ENCODE assay signal across 19 cellular contexts in the genomic region with DNA sequence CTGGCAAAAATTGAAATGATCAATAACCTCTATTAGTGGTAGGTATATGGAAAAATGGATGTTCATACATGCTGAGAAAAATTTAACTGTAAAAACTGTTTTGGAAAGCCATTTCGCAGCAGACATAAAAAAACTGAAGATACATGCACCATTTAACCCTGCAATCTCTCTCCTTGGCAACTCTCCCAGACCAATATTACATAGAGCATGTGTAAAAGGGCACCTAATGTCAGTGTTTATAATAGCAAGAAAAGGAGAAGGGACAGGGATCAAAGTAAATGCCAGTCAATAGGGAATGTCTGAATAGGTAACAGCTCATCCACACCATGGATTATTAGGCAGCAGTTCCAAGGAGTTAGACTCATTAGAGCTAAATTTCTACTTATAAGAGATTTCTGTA.
DNase-seq lines count a peak whose midpoint lies in the region; ATAC-seq, FAIRE-seq and TF ChIP-seq lines count a peak whose summit lies in the region.
"Had no signal": no experiment of that assay in that cellular context is flagged by ENCODE, and none has a peak within 500 bp of the region (broad histone marks: within the 10 kb centered on the region; RNA-seq: fewer than 3 reads in every experiment).

No MANE protein-coding gene starts in this region.

- TF ChIP-seq POLR2A in A549 (IDR thresholded peaks at IDR 0.05; ENCODE audit: low read length) = no peak

- no peaks in the 10 kb centered on the region for H3K79me2 ChIP-seq in PC-3 (ENCODE audit: low read length)

- POLR2A ChIA-PET in A549 (lab: Yijun Ruan, JAX) = no interaction called here
- POLR2A ChIA-PET in PC-3 (lab: Charles Lee; ENCODE audit: unreplicated experiment) = no interaction called here
- POLR2A ChIA-PET in activated CD4-positive, alpha-beta memory T cell treated with anti-CD3 and anti-CD28 coated beads for 36 hours (lab: Charles Lee) = no interaction called here

- FAIRE-seq in A549 (lab: Jason Lieb, UNC) = peak; percentile 7

- no peak overlapping the region for H3K4me3 Mint-ChIP-seq in activated CD4-positive, alpha-beta memory T cell treated with anti-CD3 and anti-CD28 coated beads for 36 hours
- H3K4me3 Mint-ChIP-seq: activated CD4-positive, alpha-beta T cell treated with anti-CD3 and anti-CD28 coated beads, Interleukin-2, amount 10 ng/mL, durations not matched to agents 24 days and 14 days; B cell; GM23338; natural killer cell; stimulated activated memory B cell treated with anti-CD40 and anti-IgM and Interleukin-4, amounts not matched to agents 10 μg/mL and 1 μg/mL and 100 μg/mL, for 72 hours had no signal

- 26% methylated on average over 1 of the region's 1 CpG for WGBS in A549 (ENCODE audit: missing lambda C conversion rate)

- no peaks in the 10 kb centered on the region for H3F3A ChIP-seq in PC-3 (ENCODE audit: low read length, unreplicated experiment)

- TF ChIP-seq EP300 in A549 (IDR thresholded peaks at IDR 0.05) = no peak

- TF ChIP-seq CTCF in A549 (IDR thresholded peaks at IDR 0.05) (no peak), PC-3 (conservative IDR thresholded peaks at IDR 0.05; ENCODE audit: low read depth, low read length) (no peak)

- H3K9me3 ChIP-seq in A549 (peaks cover 11% of the 10 kb centered on the region; the same call in 1 of the 3 replicates), PC-3 (ENCODE audit: low read length) (no peaks in the 10 kb centered on the region)
- H3K9me3 ChIP-seq: uterus had no signal

- intact Hi-C loops in PC-3 (cut with micrococcal nuclease) = no loop called here
- intact Hi-C loops in activated CD4-positive, alpha-beta memory T cell treated with anti-CD3 and anti-CD28 coated beads for 36 hours (cut with micrococcal nuclease) = no loop called here

- no peaks in the 10 kb centered on the region for H3K9me2 ChIP-seq in PC-3 (replicated peaks; ENCODE audit: low read length)

- no peak overlapping the region for H3K4me3 ChIP-seq in A549
- H3K4me3 ChIP-seq in PC-3 (ENCODE audit: low read length) = no peak overlapping the region
- H3K4me3 ChIP-seq: GM23338, left ventricle myocardium inferior, uterus had no signal

- peak overlapping the region; percentile 61 for H3K4me2 ChIP-seq in A549
- no peak overlapping the region for H3K4me2 ChIP-seq in PC-3 (ENCODE audit: low read length)
- H3K4me2 ChIP-seq: GM23338 had no signal

- DNase-seq in A549 (ENCODE audit: low read depth in 1 of 2, low spot score in 1 of 2) (peak in 1 of 2 experiments; percentile 62), G401 (ENCODE audit: low spot score) (peak; percentile 53), NCI-H1694 treated with DMSO at 0.1 percent for 48 hours (lab: John Stamatoyannopoulos, UW) (peak; percentile 81), PC-3 (peak; percentile 23), AG20443 (ENCODE audit: low spot score) (no peak), NCI-H526 treated with DMSO at 0.1 percent for 48 hours (lab: John Stamatoyannopoulos, UW) (no peak)
- no peak for DNase-seq in activated CD4-positive, alpha-beta memory T cell treated with anti-CD3 and anti-CD28 coated beads for 36 hours
- DNase-seq: activated CD4-positive, alpha-beta T cell treated with anti-CD3 and anti-CD28 coated beads, Interleukin-2, amount 10 ng/mL, durations not matched to agents 24 days and 14 days; cortex of kidney; hypothalamus; left ventricle myocardium inferior; natural killer cell; right cardiac atrium; stimulated activated CD4-positive, alpha-beta T cell treated with anti-CD3 and anti-CD28 coated beads, Interleukin-4, amount 100 ng/mL, for 24 hours; uterus had no signal

- TF ChIP-seq RAD21 in A549 (conservative IDR thresholded peaks at IDR 0.05 in 1 of 2, IDR thresholded peaks at IDR 0.05 in 1 of 2) = 0 out of 5 replicates have a peak, but pooled peaks of 1 of the 2 experiments have one; percentile 32

- CTCF ChIA-PET in A549 (lab: Yijun Ruan, JAX) (interaction anchor here (0.6 to 1.6 kb wide), 2 partner anchors 42 to 686 kb away, joined by 3 to 5 read pairs; no protein-coding TSS in a partner anchor), PC-3 (lab: Charles Lee) (no interaction called here)
- CTCF ChIA-PET in activated CD4-positive, alpha-beta memory T cell treated with anti-CD3 and anti-CD28 coated beads for 36 hours (lab: Charles Lee) = no interaction called here

- ATAC-seq in A549 (no peak), PC-3 (0 out of 2 replicates have a peak, but pooled peaks have one; percentile 15), GM19324 (IDR thresholded peaks at IDR 0.05; ENCODE audit: low FRiP score, unreplicated experiment) (no peak)
- ATAC-seq: GM23338; natural killer cell; right cardiac atrium; stimulated activated memory B cell treated with anti-CD40 and anti-IgM and Interleukin-4, amounts not matched to agents 10 μg/mL and 1 μg/mL and 100 μg/mL, for 72 hours had no signal

- H3K36me3 ChIP-seq in PC-3 (ENCODE audit: low read depth, low read length) = no peaks in the 10 kb centered on the region
- H3K36me3 ChIP-seq: left ventricle myocardium inferior, uterus had no signal

- H3K9ac ChIP-seq in PC-3 (ENCODE audit: low read length) = no peak overlapping the region

- BruUV-seq in PC-3 (replicated peaks; lab: Mats Ljungman, UMichigan) = no TSS peak

- no peak overlapping the region for H3K27ac Mint-ChIP-seq in activated CD4-positive, alpha-beta memory T cell treated with anti-CD3 and anti-CD28 coated beads for 36 hours
- H3K27ac Mint-ChIP-seq: activated CD4-positive, alpha-beta T cell treated with anti-CD3 and anti-CD28 coated beads, Interleukin-2, amount 10 ng/mL, durations not matched to agents 24 days and 14 days; B cell; GM23338; natural killer cell; stimulated activated memory B cell treated with anti-CD40 and anti-IgM and Interleukin-4, amounts not matched to agents 10 μg/mL and 1 μg/mL and 100 μg/mL, for 72 hours had no signal

- peaks cover 33% of the 10 kb centered on the region for H3K4me1 Mint-ChIP-seq in activated CD4-positive, alpha-beta memory T cell treated with anti-CD3 and anti-CD28 coated beads for 36 hours (ENCODE audit: low read depth)
- H3K4me1 Mint-ChIP-seq: natural killer cell had no signal

- in situ Hi-C loops in G401 (cut with HindIII; ENCODE audit: low sequenced_read_pairs) = no loop called here

- no peaks in the 10 kb centered on the region for H3K27me3 Mint-ChIP-seq in activated CD4-positive, alpha-beta memory T cell treated with anti-CD3 and anti-CD28 coated beads for 36 hours
- H3K27me3 Mint-ChIP-seq: activated CD4-positive, alpha-beta T cell treated with anti-CD3 and anti-CD28 coated beads, Interleukin-2, amount 10 ng/mL, durations not matched to agents 24 days and 14 days; B cell; stimulated activated memory B cell treated with anti-CD40 and anti-IgM and Interleukin-4, amounts not matched to agents 10 μg/mL and 1 μg/mL and 100 μg/mL, for 72 hours had no signal

- H4K20me1 ChIP-seq in PC-3 (ENCODE audit: low read length) = no peaks in the 10 kb centered on the region

- peaks cover 15% of the 10 kb centered on the region for H3K9me3 Mint-ChIP-seq in activated CD4-positive, alpha-beta memory T cell treated with anti-CD3 and anti-CD28 coated beads for 36 hours
- H3K9me3 Mint-ChIP-seq: GM23338; natural killer cell; stimulated activated memory B cell treated with anti-CD40 and anti-IgM and Interleukin-4, amounts not matched to agents 10 μg/mL and 1 μg/mL and 100 μg/mL, for 72 hours had no signal

- H3K36me3 Mint-ChIP-seq in activated CD4-positive, alpha-beta memory T cell treated with anti-CD3 and anti-CD28 coated beads for 36 hours = peaks cover 10% of the 10 kb centered on the region
- H3K36me3 Mint-ChIP-seq: natural killer cell; stimulated activated memory B cell treated with anti-CD40 and anti-IgM and Interleukin-4, amounts not matched to agents 10 μg/mL and 1 μg/mL and 100 μg/mL, for 72 hours had no signal

- H3K27ac ChIP-seq in A549 (peak overlapping the region; percentile 69 to 78), PC-3 (ENCODE audit: low read length) (no peak overlapping the region)
- H3K27ac ChIP-seq: left ventricle myocardium inferior had no signal

- H2AFZ ChIP-seq in PC-3 (ENCODE audit: low read length) = no peak overlapping the region
- H2AFZ ChIP-seq: GM23338 had no signal

- H3K27me3 ChIP-seq in PC-3 (ENCODE audit: low read length) = no peaks in the 10 kb centered on the region
- H3K27me3 ChIP-seq: uterus had no signal

- H3K4me1 ChIP-seq in A549 = peaks cover 66% of the 10 kb centered on the region
- peaks cover 9% of the 10 kb centered on the region for H3K4me1 ChIP-seq in PC-3 (ENCODE audit: insufficient read depth, low read length)
- H3K4me1 ChIP-seq: uterus had no signal

TF ChIP-seq in A549, 52 proteins besides CTCF, POLR2A, EP300 and RAD21:
- TF ChIP-seq CBX8 (IDR thresholded peaks at IDR 0.05) (no peak), HDAC2 (IDR thresholded peaks at IDR 0.05) (no peak), ZNF302 (CRISPR knock-in tag; IDR thresholded peaks at IDR 0.05) (0 out of 2 replicates have a peak, but pooled peaks have one; percentile 34), RCOR1 (IDR thresholded peaks at IDR 0.05; ENCODE audit: low read depth, low read length) (no peak), SMC3 (IDR thresholded peaks at IDR 0.05) (0 out of 3 replicates have a peak, but pooled peaks have one; percentile 25), GATA3 (IDR thresholded peaks at IDR 0.05; ENCODE audit: borderline replicate concordance) (0 out of 2 replicates have a peak, but pooled peaks have one; percentile 23), KDM1A (IDR thresholded peaks at IDR 0.05; ENCODE audit: low read depth) (no peak), CEBPB (IDR thresholded peaks at IDR 0.05) (0 out of 4 replicates have a peak, but pooled peaks have one; percentile 29 to 46)

Comparison
In these comparisons a context has a peak if more than half of its experiments do, and no peak if none do; other contexts are left out.
1. DNase-seq: peak in G401 (single experiment), NCI-H1694 treated with DMSO at 0.1 percent for 48 hours (single experiment) and PC-3 (single experiment); none in AG20443 (single experiment), activated CD4-positive, alpha-beta memory T cell treated with anti-CD3 and anti-CD28 coated beads for 36 hours (single experiment) and NCI-H526 treated with DMSO at 0.1 percent for 48 hours (single experiment).